ENCODE assay signal across 1 cellular context in the genomic region with DNA sequence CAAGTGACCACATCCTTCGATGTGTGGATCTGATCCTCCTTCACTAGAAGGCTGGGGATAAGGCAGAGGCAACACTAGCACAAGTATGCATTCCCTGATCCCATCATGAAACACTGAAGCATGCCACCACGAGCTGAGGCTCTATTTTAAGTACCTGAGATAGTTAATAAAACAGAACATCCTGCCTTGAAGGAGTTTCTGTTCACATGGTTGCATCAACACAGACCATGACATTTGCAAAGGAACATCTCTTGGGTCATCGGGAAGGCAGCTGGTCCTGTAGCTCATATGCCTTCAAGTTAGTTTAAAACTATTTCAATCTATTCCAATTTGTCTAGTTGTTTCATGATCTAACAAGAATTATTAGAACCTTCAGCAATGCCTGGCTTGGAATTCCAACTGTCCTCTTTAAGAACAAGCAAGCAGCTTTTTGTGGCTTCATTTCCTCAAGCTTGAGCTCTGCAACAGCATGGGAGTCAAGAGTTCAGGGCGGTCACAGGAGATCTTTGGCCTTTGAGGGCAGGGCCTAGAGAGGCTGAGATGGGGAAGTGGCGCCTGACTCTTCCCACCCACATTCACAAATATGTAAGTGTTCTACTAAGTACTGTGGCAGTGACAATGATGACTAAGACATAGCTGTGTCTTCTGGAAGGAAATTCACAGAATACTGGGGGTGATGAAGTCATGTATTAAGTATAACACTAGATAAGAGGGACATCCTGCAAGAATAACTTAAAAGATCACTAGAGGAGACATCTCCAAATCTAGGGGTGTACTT.
A peak's percentile ranks its signal among the peaks of the same experiment; 100 is the strongest.
TF ChIP-seq lines count a peak whose summit lies in the region.

No MANE protein-coding gene starts in this region.

TF ChIP-seq in GM12878, 131 proteins besides CTCF, POLR2A, EP300 and RAD21 (continued from another document):
- TF ChIP-seq, protein P1, sequence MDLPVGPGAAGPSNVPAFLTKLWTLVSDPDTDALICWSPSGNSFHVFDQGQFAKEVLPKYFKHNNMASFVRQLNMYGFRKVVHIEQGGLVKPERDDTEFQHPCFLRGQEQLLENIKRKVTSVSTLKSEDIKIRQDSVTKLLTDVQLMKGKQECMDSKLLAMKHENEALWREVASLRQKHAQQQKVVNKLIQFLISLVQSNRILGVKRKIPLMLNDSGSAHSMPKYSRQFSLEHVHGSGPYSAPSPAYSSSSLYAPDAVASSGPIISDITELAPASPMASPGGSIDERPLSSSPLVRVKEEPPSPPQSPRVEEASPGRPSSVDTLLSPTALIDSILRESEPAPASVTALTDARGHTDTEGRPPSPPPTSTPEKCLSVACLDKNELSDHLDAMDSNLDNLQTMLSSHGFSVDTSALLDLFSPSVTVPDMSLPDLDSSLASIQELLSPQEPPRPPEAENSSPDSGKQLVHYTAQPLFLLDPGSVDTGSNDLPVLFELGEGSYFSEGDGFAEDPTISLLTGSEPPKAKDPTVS (IDR thresholded peaks at IDR 0.05; ENCODE audit: low read depth, low read length): no peak
- TF ChIP-seq CBX5 (IDR thresholded peaks at IDR 0.05; ENCODE audit: low read depth) (no peak), YBX1 (IDR thresholded peaks at IDR 0.05) (no peak), NR2C1 (IDR thresholded peaks at IDR 0.05) (no peak), RCOR1 (conservative IDR thresholded peaks at IDR 0.05; ENCODE audit: low read depth, low read length) (no peak), BCLAF1 (IDR thresholded peaks at IDR 0.05) (no peak), ZNF592 (IDR thresholded peaks at IDR 0.05) (no peak), CREM (IDR thresholded peaks at IDR 0.05; ENCODE audit: low read depth) (no peak), IRF4 (IDR thresholded peaks at IDR 0.05; ENCODE audit: low read depth, low read length) (no peak), SIX5 (IDR thresholded peaks at IDR 0.05; ENCODE audit: low read depth, low read length, severe bottlenecking) (no peak), POLR2AphosphoS2 (IDR thresholded peaks at IDR 0.05; ENCODE audit: low read depth, low read length) (no peak), MEF2B (IDR thresholded peaks at IDR 0.05; ENCODE audit: partially characterized antibody, poor library complexity, severe bottlenecking) (peak; percentile 54), RFX5 (IDR thresholded peaks at IDR 0.05; ENCODE audit: low read depth, low read length) (no peak), BACH1 (IDR thresholded peaks at IDR 0.05; ENCODE audit: borderline replicate concordance) (peak; percentile 50; the same call in 1 of the 2 replicates), ASH2L (IDR thresholded peaks at IDR 0.05; ENCODE audit: borderline replicate concordance, low read depth) (no peak), IKZF1 (conservative IDR thresholded peaks at IDR 0.05) (peak; percentile 64; the same call in 1 of the 2 replicates), TBL1XR1 (IDR thresholded peaks at IDR 0.05; ENCODE audit: low read depth, low read length) (no peak), KDM1A (IDR thresholded peaks at IDR 0.05; ENCODE audit: borderline replicate concordance) (no peak), SMAD1 (IDR thresholded peaks at IDR 0.05; ENCODE audit: low read depth, partially characterized antibody) (no peak), CBX3 (IDR thresholded peaks at IDR 0.05; ENCODE audit: borderline replicate concordance, low read depth) (no peak), GABPA (IDR thresholded peaks at IDR 0.05; ENCODE audit: low read depth) (no peak), POU2F2 (IDR thresholded peaks at IDR 0.05; ENCODE audit: borderline replicate concordance, low read depth, low read length) (no peak), NR2C2 (IDR thresholded peaks at IDR 0.05; ENCODE audit: borderline replicate concordance, control insufficient read depth, insufficient read length, low read depth) (no peak), CBFB (IDR thresholded peaks at IDR 0.05; ENCODE audit: low read depth) (no peak), BRCA1 (IDR thresholded peaks at IDR 0.05; ENCODE audit: low read depth, low read length) (no peak), ZZZ3 (IDR thresholded peaks at IDR 0.05; ENCODE audit: control insufficient read depth, insufficient read length, low read depth) (no peak), STAT1 (conservative IDR thresholded peaks at IDR 0.05) (no peak), MXI1 (IDR thresholded peaks at IDR 0.05; ENCODE audit: low read depth, low read length) (no peak), SPI1 (IDR thresholded peaks at IDR 0.05; ENCODE audit: borderline replicate concordance, insufficient read depth, low read depth, low read length) (peak; percentile 82), ESRRA (IDR thresholded peaks at IDR 0.05; ENCODE audit: low read length) (no peak), ATF3 (IDR thresholded peaks at IDR 0.05; ENCODE audit: borderline replicate concordance, extremely low read depth, low read depth, low read length) (no peak), TCF12 (IDR thresholded peaks at IDR 0.05; ENCODE audit: low read depth, low read length) (no peak), ATF7 (IDR thresholded peaks at IDR 0.05; ENCODE audit: low read depth) (peak; percentile 74), BMI1 (IDR thresholded peaks at IDR 0.05; ENCODE audit: borderline replicate concordance) (no peak), TARDBP (IDR thresholded peaks at IDR 0.05; ENCODE audit: borderline replicate concordance) (no peak), SUZ12 (IDR thresholded peaks at IDR 0.05; ENCODE audit: unreplicated experiment) (no peak), MTA2 (IDR thresholded peaks at IDR 0.05; ENCODE audit: low read depth) (peak; percentile 64; the same call in 1 of the 2 replicates), EGR1 (IDR thresholded peaks at IDR 0.05; ENCODE audit: borderline replicate concordance in 1 of 2, low read depth in 2 of 2, low read length in 2 of 2) (no peak), SIN3A (IDR thresholded peaks at IDR 0.05; ENCODE audit: low read depth, low read length) (no peak), NR2F1 (conservative IDR thresholded peaks at IDR 0.05) (peak; percentile 85), HCFC1 (IDR thresholded peaks at IDR 0.05; ENCODE audit: low read length) (no peak), EED (IDR thresholded peaks at IDR 0.05; ENCODE audit: low read depth) (no peak), IKZF2 (IDR thresholded peaks at IDR 0.05) (peak; percentile 49 to 67; a peak in 2 of 4 replicates), ZNF274 (IDR thresholded peaks at IDR 0.05; ENCODE audit: insufficient read depth, insufficient read length) (no peak), RELA (IDR thresholded peaks at IDR 0.05; ENCODE audit: borderline replicate concordance, partially characterized antibody) (no peak), DPF2 (IDR thresholded peaks at IDR 0.05) (peak; percentile 71), SMC3 (IDR thresholded peaks at IDR 0.05; ENCODE audit: borderline replicate concordance, low read length) (no peak), CHD4 (IDR thresholded peaks at IDR 0.05) (no peak), BHLHE40 (IDR thresholded peaks at IDR 0.05; ENCODE audit: borderline replicate concordance in 1 of 2, low read depth in 2 of 2, low read length in 1 of 2) (peak in 1 of 2 experiments; percentile 48; a peak in 1 of 4 replicates), HDAC6 (IDR thresholded peaks at IDR 0.05; ENCODE audit: unreplicated experiment) (no peak), NRF1 (conservative IDR thresholded peaks at IDR 0.05; ENCODE audit: low read depth, low read length) (no peak)
- TF ChIP-seq, protein P2, sequence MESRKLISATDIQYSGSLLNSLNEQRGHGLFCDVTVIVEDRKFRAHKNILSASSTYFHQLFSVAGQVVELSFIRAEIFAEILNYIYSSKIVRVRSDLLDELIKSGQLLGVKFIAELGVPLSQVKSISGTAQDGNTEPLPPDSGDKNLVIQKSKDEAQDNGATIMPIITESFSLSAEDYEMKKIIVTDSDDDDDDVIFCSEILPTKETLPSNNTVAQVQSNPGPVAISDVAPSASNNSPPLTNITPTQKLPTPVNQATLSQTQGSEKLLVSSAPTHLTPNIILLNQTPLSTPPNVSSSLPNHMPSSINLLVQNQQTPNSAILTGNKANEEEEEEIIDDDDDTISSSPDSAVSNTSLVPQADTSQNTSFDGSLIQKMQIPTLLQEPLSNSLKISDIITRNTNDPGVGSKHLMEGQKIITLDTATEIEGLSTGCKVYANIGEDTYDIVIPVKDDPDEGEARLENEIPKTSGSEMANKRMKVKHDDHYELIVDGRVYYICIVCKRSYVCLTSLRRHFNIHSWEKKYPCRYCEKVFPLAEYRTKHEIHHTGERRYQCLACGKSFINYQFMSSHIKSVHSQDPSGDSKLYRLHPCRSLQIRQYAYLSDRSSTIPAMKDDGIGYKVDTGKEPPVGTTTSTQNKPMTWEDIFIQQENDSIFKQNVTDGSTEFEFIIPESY (IDR thresholded peaks at IDR 0.05): no peak
- TF ChIP-seq, protein P3, sequence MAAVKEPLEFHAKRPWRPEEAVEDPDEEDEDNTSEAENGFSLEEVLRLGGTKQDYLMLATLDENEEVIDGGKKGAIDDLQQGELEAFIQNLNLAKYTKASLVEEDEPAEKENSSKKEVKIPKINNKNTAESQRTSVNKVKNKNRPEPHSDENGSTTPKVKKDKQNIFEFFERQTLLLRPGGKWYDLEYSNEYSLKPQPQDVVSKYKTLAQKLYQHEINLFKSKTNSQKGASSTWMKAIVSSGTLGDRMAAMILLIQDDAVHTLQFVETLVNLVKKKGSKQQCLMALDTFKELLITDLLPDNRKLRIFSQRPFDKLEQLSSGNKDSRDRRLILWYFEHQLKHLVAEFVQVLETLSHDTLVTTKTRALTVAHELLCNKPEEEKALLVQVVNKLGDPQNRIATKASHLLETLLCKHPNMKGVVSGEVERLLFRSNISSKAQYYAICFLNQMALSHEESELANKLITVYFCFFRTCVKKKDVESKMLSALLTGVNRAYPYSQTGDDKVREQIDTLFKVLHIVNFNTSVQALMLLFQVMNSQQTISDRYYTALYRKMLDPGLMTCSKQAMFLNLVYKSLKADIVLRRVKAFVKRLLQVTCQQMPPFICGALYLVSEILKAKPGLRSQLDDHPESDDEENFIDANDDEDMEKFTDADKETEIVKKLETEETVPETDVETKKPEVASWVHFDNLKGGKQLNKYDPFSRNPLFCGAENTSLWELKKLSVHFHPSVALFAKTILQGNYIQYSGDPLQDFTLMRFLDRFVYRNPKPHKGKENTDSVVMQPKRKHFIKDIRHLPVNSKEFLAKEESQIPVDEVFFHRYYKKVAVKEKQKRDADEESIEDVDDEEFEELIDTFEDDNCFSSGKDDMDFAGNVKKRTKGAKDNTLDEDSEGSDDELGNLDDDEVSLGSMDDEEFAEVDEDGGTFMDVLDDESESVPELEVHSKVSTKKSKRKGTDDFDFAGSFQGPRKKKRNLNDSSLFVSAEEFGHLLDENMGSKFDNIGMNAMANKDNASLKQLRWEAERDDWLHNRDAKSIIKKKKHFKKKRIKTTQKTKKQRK (IDR thresholded peaks at IDR 0.05; ENCODE audit: low read depth, low read length): no peak
